Comparison of ENCODE assay signal across 11 cellular contexts in genomic region chr2:25587361-25587760, GRCh38.
DNase-seq lines count a peak whose midpoint lies in the region; ATAC-seq and TF ChIP-seq lines count a peak whose summit lies in the region.
"Had no signal": no experiment of that assay in that cellular context is flagged by ENCODE, and none has a peak within 500 bp of the region (broad histone marks: within the 10 kb centered on the region; RNA-seq: fewer than 3 reads in every experiment).

No MANE protein-coding gene starts in this region.

- no peak for TF ChIP-seq CTCF in lower lobe of right lung (IDR thresholded peaks at IDR 0.05)

- DNase-seq in Ammon's horn (ENCODE audit: low spot score): peak; percentile 62
- DNase-seq in lower lobe of right lung: no peak
- no peak for DNase-seq in occipital lobe (lab: John Stamatoyannopoulos, UW)
- no peak for DNase-seq in NCI-H2227 (lab: John Stamatoyannopoulos, UW; ENCODE audit: unreplicated experiment)
- DNase-seq in effector CD4-positive, alpha-beta T cell: no peak
- DNase-seq: testis had no signal

- H3K4me3 ChIP-seq in lower lobe of right lung: no peak overlapping the region
- H3K4me3 ChIP-seq: hepatocyte, testis had no signal

- H3K4me1 ChIP-seq in lower lobe of right lung: peaks cover 16% of the 10 kb centered on the region
- H3K4me1 ChIP-seq: testis had no signal

- H3K9me3 Mint-ChIP-seq in activated T-helper 17 cell treated with anti-CD3 and anti-CD28 coated beads, Interleukin-2, amount 50 U/mL, for 72 hours: no peaks in the 10 kb centered on the region
- H3K9me3 Mint-ChIP-seq: activated naive CD4-positive, alpha-beta T cell treated with anti-CD3 and anti-CD28 coated beads, Interleukin-2, amount 50 U/mL, for 24 hours had no signal

- H3K27ac ChIP-seq in lower lobe of right lung: no peak overlapping the region
- H3K27ac ChIP-seq: hepatocyte, testis had no signal

- no peaks in the 10 kb centered on the region for H3K36me3 Mint-ChIP-seq in activated T-helper 17 cell treated with anti-CD3 and anti-CD28 coated beads, Interleukin-2, amount 50 U/mL, for 72 hours (ENCODE audit: low read depth)

- no peaks in the 10 kb centered on the region for H3K27me3 ChIP-seq in lower lobe of right lung (ENCODE audit: low read depth)
- H3K27me3 ChIP-seq: hepatocyte, testis had no signal

- peak overlapping the region; percentile 59 for H3K4me3 Mint-ChIP-seq in activated T-helper 17 cell treated with anti-CD3 and anti-CD28 coated beads, Interleukin-2, amount 50 U/mL, for 72 hours
- H3K4me3 Mint-ChIP-seq: activated naive CD4-positive, alpha-beta T cell treated with anti-CD3 and anti-CD28 coated beads, Interleukin-2, amount 50 U/mL, for 24 hours had no signal

- no peaks in the 10 kb centered on the region for H3K27me3 Mint-ChIP-seq in activated T-helper 17 cell treated with anti-CD3 and anti-CD28 coated beads, Interleukin-2, amount 50 U/mL, for 72 hours
- H3K27me3 Mint-ChIP-seq: activated naive CD4-positive, alpha-beta T cell treated with anti-CD3 and anti-CD28 coated beads, Interleukin-2, amount 50 U/mL, for 24 hours had no signal

- peaks cover 15% of the 10 kb centered on the region for H3K4me1 Mint-ChIP-seq in activated T-helper 17 cell treated with anti-CD3 and anti-CD28 coated beads, Interleukin-2, amount 50 U/mL, for 72 hours

- no peaks in the 10 kb centered on the region for H3K9me3 ChIP-seq in lower lobe of right lung
- H3K9me3 ChIP-seq: testis had no signal

- intact Hi-C loops in lower lobe of right lung (cut with DNase I): no loop called here

- H3K36me3 ChIP-seq in lower lobe of right lung: no peaks in the 10 kb centered on the region

- ATAC-seq in GM21576 (IDR thresholded peaks at IDR 0.05; ENCODE audit: unreplicated experiment) (peak; percentile 36), lower lobe of right lung (peak; percentile 40 to 57), GM18858 (IDR thresholded peaks at IDR 0.05; ENCODE audit: unreplicated experiment) (no peak)
- ATAC-seq in activated T-helper 17 cell treated with anti-CD3 and anti-CD28 coated beads, Interleukin-2, amount 50 U/mL, for 72 hours (replicated peaks): peak; percentile 83

- peak overlapping the region; percentile 66 for H3K27ac Mint-ChIP-seq in activated T-helper 17 cell treated with anti-CD3 and anti-CD28 coated beads, Interleukin-2, amount 50 U/mL, for 72 hours
- H3K27ac Mint-ChIP-seq: activated naive CD4-positive, alpha-beta T cell treated with anti-CD3 and anti-CD28 coated beads, Interleukin-2, amount 50 U/mL, for 24 hours had no signal
